In the genomic region with DNA sequence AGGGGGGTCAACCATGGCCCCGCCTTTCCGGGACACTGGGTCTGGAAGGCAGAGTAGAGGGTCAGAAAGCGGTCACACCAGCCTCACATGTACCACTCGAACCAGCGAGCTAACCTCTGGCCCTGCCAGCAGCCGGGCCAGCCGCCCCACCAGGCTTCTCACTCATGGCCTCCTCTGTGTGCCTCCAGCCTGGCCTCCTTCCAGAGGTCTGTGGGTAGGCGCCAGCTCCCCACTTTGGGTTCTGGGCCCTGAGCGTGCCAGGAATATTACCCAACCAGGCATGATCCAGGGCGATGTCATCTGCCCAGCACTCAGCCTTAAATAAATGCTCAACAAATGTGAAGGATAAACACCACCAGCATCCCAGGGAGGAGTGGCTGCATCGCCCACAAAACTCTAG, we compare ENCODE assay signal across 17 cellular contexts. TPM values are rescaled to one million over a fixed set of nuclear protein-coding genes. Genes with fewer than 3 reads are reported as not detected.
"Had no signal": no experiment of that assay in that cellular context is flagged by ENCODE, and none has a peak within 500 bp of the region (broad histone marks: within the 10 kb centered on the region; RNA-seq: fewer than 3 reads in every experiment).

No MANE protein-coding gene starts in this region.

- H3K9me3 ChIP-seq: heart left ventricle, pancreas, tibial nerve had no signal

- H3K36me3 ChIP-seq: cardiac muscle cell, heart left ventricle, pancreas, WERI-Rb-1 had no signal

- H3K4me3 ChIP-seq: cardiac muscle cell, heart left ventricle, pancreas, tibial nerve had no signal

- ATAC-seq: activated CD4-positive, alpha-beta T cell treated with anti-CD3 and anti-CD28 coated beads for 36 hours; activated CD8-positive, alpha-beta T cell treated with anti-CD3 and anti-CD28 coated beads for 36 hours; activated naive CD8-positive, alpha-beta T cell treated with anti-CD3 and anti-CD28 coated beads, Interleukin-2, amount 50 U/mL, for 24 hours; esophagus mucosa; foreskin keratinocyte; heart left ventricle had no signal

- H3K4me1 ChIP-seq: foreskin keratinocyte, pancreas had no signal

- H3K27me3 ChIP-seq: pancreas had no signal

- H3K27ac ChIP-seq: cardiac muscle cell, foreskin keratinocyte, heart left ventricle, pancreas, tibial nerve, WERI-Rb-1 had no signal

- DNase-seq: activated CD4-positive, alpha-beta T cell treated with anti-CD3 and anti-CD28 coated beads for 36 hours; activated CD8-positive, alpha-beta T cell treated with anti-CD3 and anti-CD28 coated beads for 36 hours; activated naive CD4-positive, alpha-beta T cell; activated naive CD8-positive, alpha-beta T cell treated with anti-CD3 and anti-CD28 coated beads, Interleukin-2, amount 50 U/mL, for 24 hours; foreskin keratinocyte; heart left ventricle; islet precursor cell; mesendoderm; pancreas; T-helper 9 cell; WERI-Rb-1 had no signal

- FAIRE-seq: astrocyte, endometrium, pancreas had no signal

RNA-seq across cellular contexts. Expression of a gene that starts 5.8 kb away (rescaled TPM):
- total RNA-seq: activated CD4-positive, alpha-beta T cell treated with anti-CD3 and anti-CD28 coated beads for 36 hours; activated T-helper 1 cell treated with anti-CD3 and anti-CD28 coated beads, Interleukin-12 subunit alpha, Interleukin-12 subunit beta, Interleukin-2, Interleukin-4 antibody, amounts not matched to agents 30 ng/mL and 10 ng/mL and 1 ng/mL, durations not matched to agents 14 hours and 24 hours and 36 hours; foreskin keratinocyte had no signal
- polyA plus RNA-seq: foreskin keratinocyte had no signal
